Comparison of ENCODE assay signal across 34 cellular contexts in genomic region chr11:13193613-13194012, GRCh38.
"Had no signal": no experiment of that assay in that cellular context is flagged by ENCODE, and none has a peak within 500 bp of the region (broad histone marks: within the 10 kb centered on the region; RNA-seq: fewer than 3 reads in every experiment).

No MANE protein-coding gene starts in this region.

- H3K4me3 ChIP-seq: ascending aorta, cardiac muscle cell had no signal

- DNase-seq: activated B cell treated with CpG ODN at 0.5 μM for 24 hours; activated CD4-positive, alpha-beta memory T cell treated with anti-CD3 and anti-CD28 coated beads for 36 hours; activated CD4-positive, alpha-beta T cell treated with anti-CD3 and anti-CD28 coated beads for 4 hours; activated CD4-positive, alpha-beta T cell treated with anti-CD3 and anti-CD28 coated beads, Interleukin-2, amount 10 ng/mL, durations not matched to agents 24 days and 14 days; activated CD4-positive, alpha-beta T cell treated with anti-CD3 and anti-CD28 coated beads, Interleukin-2, amount 50 U/mL, for 1 hour; activated CD4-positive, alpha-beta T cell treated with anti-CD3 and anti-CD28 coated beads, Interleukin-2, amount 50 U/mL, for 4 hours; activated CD4-positive, CD25-positive, alpha-beta regulatory T cell treated with anti-CD3 and anti-CD28 coated beads, Interleukin-2, amount 50 U/mL, for 72 hours; activated CD8-positive, alpha-beta memory T cell treated with anti-CD3 and anti-CD28 coated beads, Interleukin-2, amount 50 U/mL, for 48 hours; activated CD8-positive, alpha-beta T cell treated with anti-CD3 and anti-CD28 coated beads for 36 hours; activated effector memory CD4-positive, alpha-beta T cell treated with Interleukin-2 at 50 U/mL for 16 hours; activated gamma-delta T cell; activated naive CD4-positive, alpha-beta T cell treated with anti-CD3 and anti-CD28 coated beads, Interleukin-2, amount 10 ng/mL, durations not matched to agents 7 days and 5 days; activated naive CD4-positive, alpha-beta T cell treated with Interleukin-2 at 50 U/mL for 16 hours; activated naive CD8-positive, alpha-beta T cell treated with anti-CD3 and anti-CD28 coated beads, Interleukin-2, amount 10 ng/mL, durations not matched to agents 7 days and 5 days; activated naive CD8-positive, alpha-beta T cell treated with anti-CD3 and anti-CD28 coated beads, Interleukin-2, amount 50 U/mL, for 24 hours; activated T-cell treated with anti-CD3 and anti-CD28 coated beads, Interleukin-2, amount 50 U/mL, for 24 hours; activated T-cell treated with anti-CD3 and anti-CD28 coated beads, Interleukin-2, amount 50 U/mL, for 48 hours; amygdala; anterior cingulate cortex; caudate nucleus; cerebellar nuclear complex; T-helper 1 cell; T-helper 2 cell; T-helper 9 cell had no signal

- ATAC-seq: activated CD8-positive, alpha-beta T cell treated with anti-CD3 and anti-CD28 coated beads for 36 hours; activated naive CD8-positive, alpha-beta T cell treated with anti-CD3 and anti-CD28 coated beads, Interleukin-2, amount 50 U/mL, for 24 hours had no signal

- H3K27me3 ChIP-seq: ascending aorta, cardiac muscle cell had no signal

- H3K27ac ChIP-seq: ascending aorta, cardiac muscle cell, VCaP had no signal

- H3K27ac Mint-ChIP-seq: activated B cell treated with CpG ODN at 0.5 μM for 24 hours; activated CD4-positive, alpha-beta memory T cell treated with anti-CD3 and anti-CD28 coated beads for 36 hours; activated CD4-positive, alpha-beta T cell treated with anti-CD3 and anti-CD28 coated beads, Interleukin-2, amount 10 ng/mL, durations not matched to agents 24 days and 14 days; activated CD8-positive, alpha-beta T cell treated with anti-CD3 and anti-CD28 coated beads for 36 hours; activated naive CD4-positive, alpha-beta T cell treated with anti-CD3 and anti-CD28 coated beads, Interleukin-2, amount 10 ng/mL, durations not matched to agents 7 days and 5 days; activated naive CD4-positive, alpha-beta T cell treated with anti-CD3 and anti-CD28 coated beads, Interleukin-2, amount 50 U/mL, for 24 hours; activated naive CD8-positive, alpha-beta T cell; activated naive CD8-positive, alpha-beta T cell treated with anti-CD3 and anti-CD28 coated beads, Interleukin-2, amount 10 ng/mL, durations not matched to agents 7 days and 5 days; activated naive CD8-positive, alpha-beta T cell treated with anti-CD3 and anti-CD28 coated beads, Interleukin-2, amount 50 U/mL, for 24 hours; activated T-cell treated with anti-CD3 and anti-CD28 coated beads, Interleukin-2, amount 50 U/mL, for 24 hours; activated T-helper 2 cell treated with anti-CD3 and anti-CD28 coated beads, Interferon-gamma antibody, Interleukin-2, Interleukin-4, amounts not matched to agents 10 μg/mL and 5 μg/mL and 100 μg/mL, durations not matched to agents 14 hours and 24 hours and 36 hours; brain; T-helper 1 cell treated with Interleukin-12 subunit alpha and Interleukin-12 subunit beta and Interleukin-4 antibody, amounts not matched to agents 30 μg/mL and 1 μg/mL, for 36 hours; T-helper 2 cell treated with Interferon-gamma antibody and Interleukin-4, amounts not matched to agents 5 μg/mL and 100 μg/mL, for 36 hours had no signal

- H3K4me1 ChIP-seq: ascending aorta had no signal

- H3K4me1 Mint-ChIP-seq: activated B cell treated with CpG ODN at 0.5 μM for 24 hours; activated CD4-positive, alpha-beta T cell treated with anti-CD3 and anti-CD28 coated beads, Interleukin-2, amount 10 ng/mL, durations not matched to agents 24 days and 14 days; activated naive CD4-positive, alpha-beta T cell treated with anti-CD3 and anti-CD28 coated beads, Interleukin-2, amount 10 ng/mL, durations not matched to agents 7 days and 5 days; activated naive CD4-positive, alpha-beta T cell treated with anti-CD3 and anti-CD28 coated beads, Interleukin-2, amount 50 U/mL, for 24 hours; activated naive CD8-positive, alpha-beta T cell treated with anti-CD3 and anti-CD28 coated beads, Interleukin-2, amount 10 ng/mL, durations not matched to agents 7 days and 5 days; activated naive CD8-positive, alpha-beta T cell treated with anti-CD3 and anti-CD28 coated beads, Interleukin-2, amount 50 U/mL, for 24 hours; central memory CD8-positive, alpha-beta T cell had no signal

- H3K36me3 ChIP-seq: ascending aorta, cardiac muscle cell had no signal

- H3K4me3 Mint-ChIP-seq: activated B cell treated with CpG ODN at 0.5 μM for 24 hours; activated CD4-positive, alpha-beta memory T cell treated with anti-CD3 and anti-CD28 coated beads for 36 hours; activated CD4-positive, alpha-beta T cell treated with anti-CD3 and anti-CD28 coated beads, Interleukin-2, amount 10 ng/mL, durations not matched to agents 24 days and 14 days; activated CD8-positive, alpha-beta T cell treated with anti-CD3 and anti-CD28 coated beads for 36 hours; activated naive CD4-positive, alpha-beta T cell treated with anti-CD3 and anti-CD28 coated beads, Interleukin-2, amount 10 ng/mL, durations not matched to agents 7 days and 5 days; activated naive CD4-positive, alpha-beta T cell treated with anti-CD3 and anti-CD28 coated beads, Interleukin-2, amount 50 U/mL, for 24 hours; activated naive CD8-positive, alpha-beta T cell; activated naive CD8-positive, alpha-beta T cell treated with anti-CD3 and anti-CD28 coated beads, Interleukin-2, amount 10 ng/mL, durations not matched to agents 7 days and 5 days; activated naive CD8-positive, alpha-beta T cell treated with anti-CD3 and anti-CD28 coated beads, Interleukin-2, amount 50 U/mL, for 24 hours; activated T-cell treated with anti-CD3 and anti-CD28 coated beads, Interleukin-2, amount 50 U/mL, for 24 hours; brain; central memory CD8-positive, alpha-beta T cell; T-helper 1 cell treated with Interleukin-12 subunit alpha and Interleukin-12 subunit beta and Interleukin-4 antibody, amounts not matched to agents 30 μg/mL and 1 μg/mL, for 36 hours; T-helper 2 cell treated with Interferon-gamma antibody and Interleukin-4, amounts not matched to agents 5 μg/mL and 100 μg/mL, for 36 hours had no signal
